Comparison of ENCODE assay signal across 8 cellular contexts in the genomic region with DNA sequence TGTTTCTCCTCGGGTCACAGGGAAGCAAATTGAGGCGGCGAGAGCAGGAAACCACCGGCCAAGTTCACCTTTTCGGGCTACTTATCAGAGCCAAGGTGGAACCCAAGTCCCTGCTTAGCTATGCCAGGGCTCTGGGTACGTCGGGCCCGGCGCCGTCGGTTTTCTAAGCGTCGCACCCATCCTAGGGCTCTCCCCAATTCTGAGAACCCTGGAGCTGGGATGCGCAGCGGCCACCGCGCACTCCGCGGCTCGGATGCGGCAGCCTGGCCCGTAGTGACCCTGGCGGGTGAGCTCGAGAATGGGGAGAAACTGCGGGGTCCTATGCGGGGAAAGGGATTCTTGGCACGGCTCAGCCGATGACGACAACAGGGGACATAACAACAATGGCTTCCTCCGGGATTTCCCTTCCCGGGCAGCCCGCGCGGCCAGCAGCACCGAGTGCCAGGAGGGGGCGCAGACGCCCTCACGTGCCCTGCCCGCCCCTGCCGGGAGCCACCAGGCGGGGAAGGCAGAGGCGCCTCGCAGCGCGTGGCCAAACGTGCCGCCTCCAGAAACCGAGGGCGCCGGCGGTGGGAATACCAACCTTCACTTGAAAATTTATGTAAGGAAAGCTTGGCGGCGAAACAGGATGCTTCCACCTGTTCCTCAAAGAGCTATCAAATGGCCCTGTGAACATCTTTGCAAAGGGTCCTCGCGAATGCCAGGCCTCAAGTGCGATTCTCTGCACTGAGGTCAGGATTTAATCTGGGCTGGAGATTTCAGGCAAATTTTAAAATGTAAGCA. TPM values are rescaled to one million over a fixed set of nuclear protein-coding genes. Genes with fewer than 3 reads are reported as not detected.
DNase-seq lines count a peak whose midpoint lies in the region; ATAC-seq and TF ChIP-seq lines count a peak whose summit lies in the region.

No MANE protein-coding gene starts in this region.

- DNase-seq in AG04450 (ENCODE audit: low read depth, low spot score) = no peak
- peak; percentile 16 for DNase-seq in NCI-H446 treated with DMSO at 0.1 percent for 48 hours (lab: John Stamatoyannopoulos, UW)
- peak; percentile 51 for DNase-seq in activated CD4-positive, alpha-beta T cell treated with anti-CD3 and anti-CD28 coated beads, Interleukin-2, amount 10 ng/mL, durations not matched to agents 7 days and 5 days
- DNase-seq in ecto neural progenitor cell (ENCODE audit: low spot score) = peak; percentile 87
- DNase-seq in memory B cell (ENCODE audit: low spot score in 2 of 2) = peak; percentile 59 to 67
- peak; percentile 39 to 61 for DNase-seq in stimulated activated CD8-positive, alpha-beta memory T cell treated with anti-CD3 and anti-CD28 coated beads, Interleukin-15, amount 100 ng/mL, for 48 hours (ENCODE audit: low read depth in 2 of 2)

- ATAC-seq in GM21723 (IDR thresholded peaks at IDR 0.05; ENCODE audit: unreplicated experiment) = peak; percentile 48
- ATAC-seq in memory B cell (ENCODE audit: low read depth) = peak; percentile 77
- ATAC-seq in HG03354 (IDR thresholded peaks at IDR 0.05; ENCODE audit: poor library complexity, severe bottlenecking, unreplicated experiment) = no peak

- peaks cover 45% of the 10 kb centered on the region for H3K27me3 Mint-ChIP-seq in activated CD4-positive, alpha-beta T cell treated with anti-CD3 and anti-CD28 coated beads, Interleukin-2, amount 10 ng/mL, durations not matched to agents 7 days and 5 days
- peaks cover 28% of the 10 kb centered on the region for H3K27me3 Mint-ChIP-seq in memory B cell

- H3K9me3 ChIP-seq in AG04450 (ENCODE audit: control insufficient read depth, insufficient read depth, low read length) = no peaks in the 10 kb centered on the region

- peaks cover 2% of the 10 kb centered on the region for H3K36me3 Mint-ChIP-seq in activated CD4-positive, alpha-beta T cell treated with anti-CD3 and anti-CD28 coated beads, Interleukin-2, amount 10 ng/mL, durations not matched to agents 7 days and 5 days (ENCODE audit: low read depth)
- H3K36me3 Mint-ChIP-seq in memory B cell = no peaks in the 10 kb centered on the region

- H3K9me3 Mint-ChIP-seq in activated CD4-positive, alpha-beta T cell treated with anti-CD3 and anti-CD28 coated beads, Interleukin-2, amount 10 ng/mL, durations not matched to agents 7 days and 5 days = no peaks in the 10 kb centered on the region
- H3K9me3 Mint-ChIP-seq in memory B cell = no peaks in the 10 kb centered on the region

- H3K27ac Mint-ChIP-seq in activated CD4-positive, alpha-beta T cell treated with anti-CD3 and anti-CD28 coated beads, Interleukin-2, amount 10 ng/mL, durations not matched to agents 7 days and 5 days = no peak overlapping the region
- peak overlapping the region; percentile 17 for H3K27ac Mint-ChIP-seq in memory B cell

- H3K4me3 Mint-ChIP-seq in activated CD4-positive, alpha-beta T cell treated with anti-CD3 and anti-CD28 coated beads, Interleukin-2, amount 10 ng/mL, durations not matched to agents 7 days and 5 days = peak overlapping the region; percentile 39
- H3K4me3 Mint-ChIP-seq in memory B cell = peak overlapping the region; percentile 92

- CTCF ChIA-PET in AG04450 (lab: Charles Lee) = interaction anchor here (0.7 to 3.3 kb wide), 10 partner anchors 9 to 54 kb away, joined by 3 to 64 read pairs (median 4); a partner anchor contains a TSS
- CTCF ChIA-PET in activated CD4-positive, alpha-beta T cell treated with anti-CD3 and anti-CD28 coated beads, Interleukin-2, amount 10 ng/mL, durations not matched to agents 7 days and 5 days (lab: Charles Lee) = interaction anchor here (0.6 to 3.4 kb wide), 9 partner anchors 12 to 364 kb away, joined by 3 to 19 read pairs (median 4); a partner anchor contains a TSS

- H3K27me3 ChIP-seq in AG04450 (ENCODE audit: control insufficient read depth, insufficient read depth, low read length) = peaks cover 69% of the 10 kb centered on the region

- no peak overlapping the region for H3K27ac ChIP-seq in AG04450 (ENCODE audit: low read depth, low read length)

- POLR2A ChIA-PET in AG04450 (lab: Yijun Ruan, JAX) = no interaction called here
- POLR2A ChIA-PET in activated CD4-positive, alpha-beta T cell treated with anti-CD3 and anti-CD28 coated beads, Interleukin-2, amount 10 ng/mL, durations not matched to agents 7 days and 5 days (lab: Charles Lee) = no interaction called here

- peak overlapping the region; percentile 45 for H3K4me3 ChIP-seq in AG04450 (ENCODE audit: low read depth, low read length)

- peak; percentile 60 for TF ChIP-seq CTCF in AG04450 (IDR thresholded peaks at IDR 0.05; ENCODE audit: low read depth, low read length)

- H3K4me1 Mint-ChIP-seq in activated CD4-positive, alpha-beta T cell treated with anti-CD3 and anti-CD28 coated beads, Interleukin-2, amount 10 ng/mL, durations not matched to agents 7 days and 5 days = peaks cover 27% of the 10 kb centered on the region
- H3K4me1 Mint-ChIP-seq in memory B cell = peaks cover 18% of the 10 kb centered on the region

RNA-seq across cellular contexts. Expression of a gene that starts 2.1 kb away (rescaled TPM):
- polyA plus RNA-seq in AG04450 (2011; rRNA removed) = 0.04 and 0.07 TPM in 2 replicates
- polyA minus RNA-seq in AG04450 (2011; rRNA and poly(A)+ RNA removed) = not detected in 2 replicates
- under 1 TPM; 0.23 to 0.45 TPM for total RNA-seq in activated CD4-positive, alpha-beta T cell treated with anti-CD3 and anti-CD28 coated beads, Interleukin-2, amount 10 ng/mL, durations not matched to agents 7 days and 5 days

RNA-seq across cellular contexts. Expression of a gene that starts 10.3 kb away (rescaled TPM):
- not detected in 2 replicates for polyA plus RNA-seq in AG04450 (2011; rRNA removed)
- not detected in 2 replicates for polyA minus RNA-seq in AG04450 (2011; rRNA and poly(A)+ RNA removed)
- not detected for total RNA-seq in activated CD4-positive, alpha-beta T cell treated with anti-CD3 and anti-CD28 coated beads, Interleukin-2, amount 10 ng/mL, durations not matched to agents 7 days and 5 days

RNA-seq across cellular contexts. Expression of a gene that starts 17.3 kb away (rescaled TPM):
- 0.05 TPM in 1 of 2 replicates, not detected in the other for polyA plus RNA-seq in AG04450 (2011; rRNA removed)
- polyA minus RNA-seq in AG04450 (2011; rRNA and poly(A)+ RNA removed) = not detected in 2 replicates
- total RNA-seq in activated CD4-positive, alpha-beta T cell treated with anti-CD3 and anti-CD28 coated beads, Interleukin-2, amount 10 ng/mL, durations not matched to agents 7 days and 5 days = not detected

RNA-seq across cellular contexts. Expression of a gene that starts 43.3 kb away (rescaled TPM):
- 0.40 TPM in 1 of 2 replicates, not detected in the other for polyA plus RNA-seq in AG04450 (2011; rRNA removed)
- not detected in 2 replicates for polyA minus RNA-seq in AG04450 (2011; rRNA and poly(A)+ RNA removed)
- 1 to 10 TPM; 2.3 to 2.8 TPM for total RNA-seq in activated CD4-positive, alpha-beta T cell treated with anti-CD3 and anti-CD28 coated beads, Interleukin-2, amount 10 ng/mL, durations not matched to agents 7 days and 5 days

RNA-seq across cellular contexts. Expression of a gene that starts 47.8 kb away (rescaled TPM):
- 17.8 and 23.4 TPM in 2 replicates for polyA plus RNA-seq in AG04450 (2011; rRNA removed)
- polyA minus RNA-seq in AG04450 (2011; rRNA and poly(A)+ RNA removed) = 115 and 131 TPM in 2 replicates
- 10 to 100 TPM; 63.7 to 66.1 TPM for total RNA-seq in activated CD4-positive, alpha-beta T cell treated with anti-CD3 and anti-CD28 coated beads, Interleukin-2, amount 10 ng/mL, durations not matched to agents 7 days and 5 days
